8 cellular contexts compared by ENCODE assay signal in the genomic region with DNA sequence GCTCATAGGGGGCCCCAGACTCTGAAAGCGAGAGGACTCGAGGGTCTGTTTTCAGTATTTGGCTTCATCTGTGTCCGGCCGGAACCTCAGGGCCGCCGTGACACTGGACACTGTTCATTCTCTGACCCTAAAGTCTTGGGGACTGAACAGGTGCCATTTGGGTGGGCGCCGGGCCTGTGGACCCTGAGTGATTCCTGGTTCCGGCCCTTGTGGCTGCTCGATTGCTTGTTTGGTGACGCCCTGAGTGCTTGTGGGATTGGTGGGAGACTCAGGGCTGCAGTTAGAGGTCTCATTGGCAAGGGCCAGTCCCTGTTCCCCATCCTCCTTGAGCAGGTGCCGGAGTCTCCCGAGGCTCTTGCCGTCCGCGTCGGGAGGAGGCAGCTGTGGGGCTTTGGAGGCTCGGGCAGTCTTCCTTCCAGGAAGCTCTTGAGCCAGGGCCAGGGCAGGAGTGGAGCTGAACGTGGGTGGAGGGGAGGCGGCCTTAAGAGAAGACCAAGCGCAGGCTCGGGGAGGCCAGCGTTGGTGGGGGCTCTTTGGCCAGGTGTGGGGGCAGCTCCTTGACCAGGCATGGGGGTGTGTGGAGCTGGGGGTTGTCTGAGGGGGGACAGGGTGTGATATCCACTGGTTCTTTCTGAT. TPM values are rescaled to one million over a fixed set of nuclear protein-coding genes. Genes with fewer than 3 reads are reported as not detected.
DNase-seq lines count a peak whose midpoint lies in the region; ATAC-seq, FAIRE-seq and TF ChIP-seq lines count a peak whose summit lies in the region.

No MANE protein-coding gene starts in this region.

- H4K20me1 ChIP-seq in HepG2 (ENCODE audit: insufficient read depth, low read length), result peaks cover 84% of the 10 kb centered on the region

- POLR2A ChIA-PET in activated CD4-positive, alpha-beta T cell treated with anti-CD3 and anti-CD28 coated beads for 36 hours (lab: Charles Lee), result interaction anchor here (0.6 to 1.4 kb wide), 3 partner anchors 8 to 23 kb away, joined by 3 to 4 read pairs (median 3); no protein-coding TSS in a partner anchor
- POLR2A ChIA-PET in HepG2 (lab: Yijun Ruan, JAX), result interaction anchor here (0.5 kb wide), 1 partner anchor 10 kb away, joined by 4 read pairs; no protein-coding TSS in a partner anchor

- peaks cover 63% of the 10 kb centered on the region for H3K36me3 Mint-ChIP-seq in activated CD4-positive, alpha-beta T cell treated with anti-CD3 and anti-CD28 coated beads for 36 hours (ENCODE audit: low read depth)

- 89% methylated on average over 23 of the region's 23 CpGs for WGBS in HepG2 (ENCODE audit: low lambda C conversion rate)
- WGBS in thyroid gland, 2 donors, result 20% methylated on average over 1 of the region's 23 CpGs; no CpG with 5 or more reads in 1 of the 2 donors

- DNase-seq in activated CD4-positive, alpha-beta T cell treated with anti-CD3 and anti-CD28 coated beads for 36 hours, result no peak
- no peak for DNase-seq in activated CD4-positive, alpha-beta T cell treated with anti-CD3 and anti-CD28 coated beads for 4 hours
- DNase-seq in breast epithelium (ENCODE audit: low spot score in 2 of 2), result peak in 1 of 2 donors; percentile 48
- DNase-seq in HepG2 (ENCODE audit: low spot score), result no peak
- DNase-seq in thyroid gland, result peak; percentile 62 to 72
- no peak for DNase-seq in stimulated activated CD4-positive, alpha-beta T cell treated with anti-CD3 and anti-CD28 coated beads, Interleukin-2, amount 100 ng/mL, for 24 hours
- DNase-seq in head of caudate nucleus, result no peak
- DNase-seq in amniotic stem cell (lab: John Stamatoyannopoulos, UW), result no peak

- in situ Hi-C loops in HepG2 (cut with HindIII; ENCODE audit: extremely low pct_ligation_motif_present, low pct_unique_long_range_greater_than_20kb), result no loop called here

- H3K4me3 Mint-ChIP-seq in activated CD4-positive, alpha-beta T cell treated with anti-CD3 and anti-CD28 coated beads for 36 hours, result peak overlapping the region; percentile 86

- FAIRE-seq in HepG2 (lab: Jason Lieb, UNC), result no peak

- intact Hi-C loops in activated CD4-positive, alpha-beta T cell treated with anti-CD3 and anti-CD28 coated beads for 36 hours (cut with DNase I, micrococcal nuclease), result loop anchor here in 1 of 2 experiments (2.0 kb wide), 1 partner anchor 13 kb away; no protein-coding TSS in a partner anchor
- intact Hi-C loops in breast epithelium (cut with DNase I; ENCODE audit: low total_unique reads), result no loop called here
- intact Hi-C loops in HepG2 (cut with micrococcal nuclease; ENCODE audit: unreplicated experiment), result no loop called here
- intact Hi-C loops in thyroid gland (cut with DNase I), result no loop called here
- intact Hi-C loops in head of caudate nucleus (cut with DNase I), result no loop called here

- H3K9ac ChIP-seq in HepG2 (ENCODE audit: insufficient read depth, low read depth, low read length), result peak overlapping the region; percentile 99; the same call in 1 of the 2 replicates

- no peaks in the 10 kb centered on the region for H3K27me3 Mint-ChIP-seq in activated CD4-positive, alpha-beta T cell treated with anti-CD3 and anti-CD28 coated beads for 36 hours

- H3K4me2 ChIP-seq in HepG2 (ENCODE audit: low read depth, low read length), result peak overlapping the region; percentile 89

- peak overlapping the region; percentile 63 for H3K27ac Mint-ChIP-seq in activated CD4-positive, alpha-beta T cell treated with anti-CD3 and anti-CD28 coated beads for 36 hours

- H3K79me2 ChIP-seq in HepG2 (ENCODE audit: insufficient read depth, low read length), result peaks cover 85% of the 10 kb centered on the region

- CTCF ChIA-PET in activated CD4-positive, alpha-beta T cell treated with anti-CD3 and anti-CD28 coated beads for 36 hours (lab: Charles Lee), result interaction anchor here (1.4 kb wide), 1 partner anchor 31 kb away, joined by 4 read pairs; no protein-coding TSS in a partner anchor
- CTCF ChIA-PET in HepG2 (lab: Yijun Ruan, JAX; ENCODE audit: low intra/inter-chr PET ratio, low total read pairs), result no interaction called here

- H3K4me1 ChIP-seq in breast epithelium (peaks cover 31 to 48% of the 10 kb centered on the region in 2 donors), HepG2 (ENCODE audit: insufficient read depth, low read length) (peaks cover 35% of the 10 kb centered on the region), thyroid gland (peaks cover 43 to 51% of the 10 kb centered on the region in 2 donors)

- H2AFZ ChIP-seq in HepG2 (ENCODE audit: low read length), result no peak overlapping the region

- H3K27me3 ChIP-seq in breast epithelium, result no peaks in the 10 kb centered on the region
- no peaks in the 10 kb centered on the region; a peak in 1 of 5 replicates for H3K27me3 ChIP-seq in HepG2 (ENCODE audit: control insufficient read depth in 1 of 2, insufficient read depth in 2 of 2, low read length in 2 of 2)
- no peaks in the 10 kb centered on the region for H3K27me3 ChIP-seq in thyroid gland

- peak overlapping the region; percentile 85 to 100 for H3K27ac ChIP-seq in breast epithelium
- H3K27ac ChIP-seq in HepG2 (ENCODE audit: extremely low read length, insufficient read depth, low read length), result peak overlapping the region; percentile 45
- H3K27ac ChIP-seq in thyroid gland, result peak overlapping the region in 2 of 3 donors; percentile 93 to 94

- ATAC-seq in activated CD4-positive, alpha-beta T cell treated with anti-CD3 and anti-CD28 coated beads for 36 hours, result no peak
- no peak for ATAC-seq in HepG2

- TF ChIP-seq RAD21 in HepG2 (CRISPR knock-in tag; IDR thresholded peaks at IDR 0.05), result no peak

- TF ChIP-seq POLR2A in breast epithelium (IDR thresholded peaks at IDR 0.05), result no peak
- no peak; a peak in 1 of 4 replicates for TF ChIP-seq POLR2A in HepG2 (IDR thresholded peaks at IDR 0.05; ENCODE audit: insufficient read depth in 1 of 2, low read depth in 2 of 2, low read length in 2 of 2)
- TF ChIP-seq POLR2A in thyroid gland (IDR thresholded peaks at IDR 0.05), result no peak

- H3K9me3 ChIP-seq in breast epithelium (no peaks in the 10 kb centered on the region), HepG2 (ENCODE audit: low read length) (no peaks in the 10 kb centered on the region), thyroid gland (no peaks in the 10 kb centered on the region)

- H3K36me3 ChIP-seq in breast epithelium, result peaks cover 15% of the 10 kb centered on the region
- peaks cover 40 to 69% of the 10 kb centered on the region in 2 experiments; a peak in 4 of 5 replicates for H3K36me3 ChIP-seq in HepG2 (replicated peaks in 1 of 2; ENCODE audit: control insufficient read depth in 1 of 2, insufficient read depth in 2 of 2, low read length in 2 of 2)
- H3K36me3 ChIP-seq in thyroid gland, result peaks cover 34 to 35% of the 10 kb centered on the region in 2 donors

- H3K4me3 ChIP-seq in breast epithelium (peak overlapping the region in 2 of 3 donors; percentile 20 to 83), HepG2 (replicated peaks in 1 of 3; ENCODE audit: insufficient read depth in 1 of 3, low read depth in 2 of 3, low read length in 3 of 3) (peak overlapping the region in 1 of 3 experiments; percentile 96; a peak in 2 of 6 replicates), thyroid gland (replicated peaks in 1 of 3) (peak overlapping the region in 1 of 3 donors; percentile 11)

- H3K4me1 Mint-ChIP-seq in activated CD4-positive, alpha-beta T cell treated with anti-CD3 and anti-CD28 coated beads for 36 hours, result peaks cover 40% of the 10 kb centered on the region

- no peak for TF ChIP-seq EP300 in HepG2 (IDR thresholded peaks at IDR 0.05; ENCODE audit: low read depth in 2 of 2, low read length in 2 of 2)
- no peak for TF ChIP-seq EP300 in HepG2 (CRISPR knock-in tag; IDR thresholded peaks at IDR 0.05; ENCODE audit: borderline replicate concordance)

- no TSS peak for BruUV-seq in HepG2 (replicated peaks; lab: Mats Ljungman, UMichigan)

- H3K9me3 Mint-ChIP-seq in activated CD4-positive, alpha-beta T cell treated with anti-CD3 and anti-CD28 coated beads for 36 hours (ENCODE audit: low read depth), result no peaks in the 10 kb centered on the region

- TF ChIP-seq CTCF in breast epithelium (IDR thresholded peaks at IDR 0.05) (no peak), HepG2 (CRISPR knock-in tag; IDR thresholded peaks at IDR 0.05) (no peak), thyroid gland (IDR thresholded peaks at IDR 0.05) (no peak)

RNA-seq across cellular contexts. Expression of a gene that starts 4.7 kb away (rescaled TPM):
- 100 to 1,000 TPM; 584 to 738 TPM for total RNA-seq in activated CD4-positive, alpha-beta T cell treated with anti-CD3 and anti-CD28 coated beads for 36 hours
- 100 to 1,000 TPM in 2 of 3 donors, 10 to 100 TPM in 1; 92.0 to 147 (median 131) TPM for total RNA-seq in breast epithelium
- 188 and 195 TPM in 2 replicates for total RNA-seq in HepG2 (2016; rRNA removed; fragmentation: Illumina TruSeq; extraction: Trizol)
- 49.8 and 51.1 TPM in 2 replicates for total RNA-seq in HepG2 (2016; cell fraction: cytosol; rRNA removed; fragmentation: Illumina TruSeq; extraction: Trizol; ENCODE audit: low read depth)
- total RNA-seq in HepG2 (2016; cell fraction: insoluble cytoplasmic fraction; rRNA removed; fragmentation: Illumina TruSeq; extraction: Trizol), result 161 and 198 TPM in 2 replicates
- total RNA-seq in HepG2 (2016; cell fraction: membrane; rRNA removed; fragmentation: Illumina TruSeq; extraction: Trizol), result 106 and 109 TPM in 2 replicates
- total RNA-seq in HepG2 (2016; cell fraction: nucleus; rRNA removed; fragmentation: Illumina TruSeq; extraction: Trizol), result 117 and 125 TPM in 2 replicates
- polyA plus RNA-seq in HepG2 (2011; rRNA removed), result 288 and 314 TPM in 2 replicates
- 80.5 and 107 TPM in 2 replicates for polyA plus RNA-seq in HepG2 (2011; cell fraction: cytosol; rRNA removed)
- 339 and 475 TPM in 2 replicates for polyA plus RNA-seq in HepG2 (2011; cell fraction: nucleus; rRNA removed)
- polyA plus RNA-seq in HepG2 (2012), result 291 and 347 TPM in 2 replicates
- polyA plus RNA-seq in HepG2 (2016; cell fraction: cytosol; fragmentation: Illumina TruSeq; extraction: Trizol; ENCODE audit: low read depth), result 51.1 and 55.1 TPM in 2 replicates
- 208 and 235 TPM in 2 replicates for polyA plus RNA-seq in HepG2 (2016; cell fraction: insoluble cytoplasmic fraction; fragmentation: Illumina TruSeq; extraction: Trizol; ENCODE audit: low read depth)
- polyA plus RNA-seq in HepG2 (2016; cell fraction: membrane; fragmentation: Illumina TruSeq; extraction: Trizol; ENCODE audit: low read depth), result 112 TPM in 2 replicates
- polyA plus RNA-seq in HepG2 (2016; cell fraction: nucleus; fragmentation: Illumina TruSeq; extraction: Trizol; ENCODE audit: insufficient read depth, low read depth), result 264 and 280 TPM in 2 replicates
- 302 and 434 TPM in 2 replicates for polyA minus RNA-seq in HepG2 (2011; rRNA and poly(A)+ RNA removed; ENCODE audit: low replicate concordance)
- 155 and 182 TPM in 2 replicates for polyA minus RNA-seq in HepG2 (2011; cell fraction: cytosol; rRNA and poly(A)+ RNA removed)
- polyA minus RNA-seq in HepG2 (2011; cell fraction: nucleus; rRNA and poly(A)+ RNA removed), result 142 and 164 TPM in 2 replicates
- total RNA-seq in thyroid gland, result 100 to 1,000 TPM; 161 to 277 (median 199) TPM

RNA-seq across cellular contexts. Expression of a gene that starts 19.8 kb away (rescaled TPM):
- total RNA-seq in activated CD4-positive, alpha-beta T cell treated with anti-CD3 and anti-CD28 coated beads for 36 hours, result not detected
- total RNA-seq in breast epithelium (1 to 10 TPM in 2 of 3 donors, not detected in 1; 6.9 to 9.1 TPM), HepG2 (2016; rRNA removed; fragmentation: Illumina TruSeq; extraction: Trizol) (0.07 TPM in 1 of 2 replicates, not detected in the other), thyroid gland (not detected)
- not detected in 2 replicates for total RNA-seq in HepG2 (2016; cell fraction: cytosol; rRNA removed; fragmentation: Illumina TruSeq; extraction: Trizol; ENCODE audit: low read depth)
- total RNA-seq in HepG2 (2016; cell fraction: insoluble cytoplasmic fraction; rRNA removed; fragmentation: Illumina TruSeq; extraction: Trizol), result 0.09 TPM in 1 of 2 replicates, not detected in the other
- not detected in 2 replicates for total RNA-seq in HepG2 (2016; cell fraction: membrane; rRNA removed; fragmentation: Illumina TruSeq; extraction: Trizol)
- total RNA-seq in HepG2 (2016; cell fraction: nucleus; rRNA removed; fragmentation: Illumina TruSeq; extraction: Trizol), result not detected in 2 replicates
- polyA plus RNA-seq in HepG2 (2011; rRNA removed), result 0.16 and 0.17 TPM in 2 replicates
- polyA plus RNA-seq in HepG2 (2011; cell fraction: cytosol; rRNA removed), result 0.14 and 0.19 TPM in 2 replicates
- polyA plus RNA-seq in HepG2 (2011; cell fraction: nucleus; rRNA removed), result 0.19 and 0.34 TPM in 2 replicates
- 0.27 TPM in 1 of 2 replicates, not detected in the other for polyA plus RNA-seq in HepG2 (2012)
- polyA plus RNA-seq in HepG2 (2016; cell fraction: cytosol; fragmentation: Illumina TruSeq; extraction: Trizol; ENCODE audit: low read depth), result not detected in 2 replicates
- polyA plus RNA-seq in HepG2 (2016; cell fraction: insoluble cytoplasmic fraction; fragmentation: Illumina TruSeq; extraction: Trizol; ENCODE audit: low read depth), result not detected in 2 replicates
- polyA plus RNA-seq in HepG2 (2016; cell fraction: membrane; fragmentation: Illumina TruSeq; extraction: Trizol; ENCODE audit: low read depth), result not detected in 2 replicates
- polyA plus RNA-seq in HepG2 (2016; cell fraction: nucleus; fragmentation: Illumina TruSeq; extraction: Trizol; ENCODE audit: insufficient read depth, low read depth), result not detected in 2 replicates
- 0.16 and 0.22 TPM in 2 replicates for polyA minus RNA-seq in HepG2 (2011; rRNA and poly(A)+ RNA removed; ENCODE audit: low replicate concordance)
- polyA minus RNA-seq in HepG2 (2011; cell fraction: cytosol; rRNA and poly(A)+ RNA removed), result not detected in 2 replicates
- polyA minus RNA-seq in HepG2 (2011; cell fraction: nucleus; rRNA and poly(A)+ RNA removed), result not detected in 2 replicates

RNA-seq across cellular contexts. Expression of a gene that starts 25.7 kb away (rescaled TPM):
- not detected for total RNA-seq in activated CD4-positive, alpha-beta T cell treated with anti-CD3 and anti-CD28 coated beads for 36 hours
- total RNA-seq in breast epithelium (under 1 TPM in 1 of 3 donors, not detected in 2; 0.29 TPM), HepG2 (2016; rRNA removed; fragmentation: Illumina TruSeq; extraction: Trizol) (not detected in 2 replicates), thyroid gland (not detected)
- not detected in 2 replicates for total RNA-seq in HepG2 (2016; cell fraction: cytosol; rRNA removed; fragmentation: Illumina TruSeq; extraction: Trizol; ENCODE audit: low read depth)
- not detected in 2 replicates for total RNA-seq in HepG2 (2016; cell fraction: insoluble cytoplasmic fraction; rRNA removed; fragmentation: Illumina TruSeq; extraction: Trizol)
- not detected in 2 replicates for total RNA-seq in HepG2 (2016; cell fraction: membrane; rRNA removed; fragmentation: Illumina TruSeq; extraction: Trizol)
- total RNA-seq in HepG2 (2016; cell fraction: nucleus; rRNA removed; fragmentation: Illumina TruSeq; extraction: Trizol), result not detected in 2 replicates
- polyA plus RNA-seq in HepG2 (2011; rRNA removed), result 0.08 TPM in 1 of 2 replicates, not detected in the other
- not detected in 2 replicates for polyA plus RNA-seq in HepG2 (2011; cell fraction: cytosol; rRNA removed)
- polyA plus RNA-seq in HepG2 (2011; cell fraction: nucleus; rRNA removed), result not detected in 2 replicates
- polyA plus RNA-seq in HepG2 (2012), result not detected in 2 replicates
- not detected in 2 replicates for polyA plus RNA-seq in HepG2 (2016; cell fraction: cytosol; fragmentation: Illumina TruSeq; extraction: Trizol; ENCODE audit: low read depth)
- polyA plus RNA-seq in HepG2 (2016; cell fraction: insoluble cytoplasmic fraction; fragmentation: Illumina TruSeq; extraction: Trizol; ENCODE audit: low read depth), result not detected in 2 replicates
- polyA plus RNA-seq in HepG2 (2016; cell fraction: membrane; fragmentation: Illumina TruSeq; extraction: Trizol; ENCODE audit: low read depth), result not detected in 2 replicates
- polyA plus RNA-seq in HepG2 (2016; cell fraction: nucleus; fragmentation: Illumina TruSeq; extraction: Trizol; ENCODE audit: insufficient read depth, low read depth), result not detected in 2 replicates
- not detected in 2 replicates for polyA minus RNA-seq in HepG2 (2011; rRNA and poly(A)+ RNA removed; ENCODE audit: low replicate concordance)
- polyA minus RNA-seq in HepG2 (2011; cell fraction: cytosol; rRNA and poly(A)+ RNA removed), result not detected in 2 replicates
- polyA minus RNA-seq in HepG2 (2011; cell fraction: nucleus; rRNA and poly(A)+ RNA removed), result not detected in 2 replicates

RNA-seq across cellular contexts. Expression of a gene that starts 38.8 kb away (rescaled TPM):
- not detected for total RNA-seq in activated CD4-positive, alpha-beta T cell treated with anti-CD3 and anti-CD28 coated beads for 36 hours
- total RNA-seq in breast epithelium (1 to 10 TPM in 1 of 3 donors, under 1 TPM in 1, not detected in 1; 0.44 to 1.1 TPM), HepG2 (2016; rRNA removed; fragmentation: Illumina TruSeq; extraction: Trizol) (not detected in 2 replicates), thyroid gland (not detected)
- not detected in 2 replicates for total RNA-seq in HepG2 (2016; cell fraction: cytosol; rRNA removed; fragmentation: Illumina TruSeq; extraction: Trizol; ENCODE audit: low read depth)
- total RNA-seq in HepG2 (2016; cell fraction: insoluble cytoplasmic fraction; rRNA removed; fragmentation: Illumina TruSeq; extraction: Trizol), result not detected in 2 replicates
- total RNA-seq in HepG2 (2016; cell fraction: membrane; rRNA removed; fragmentation: Illumina TruSeq; extraction: Trizol), result not detected in 2 replicates
- total RNA-seq in HepG2 (2016; cell fraction: nucleus; rRNA removed; fragmentation: Illumina TruSeq; extraction: Trizol), result not detected in 2 replicates
- 0.10 TPM in 1 of 2 replicates, not detected in the other for polyA plus RNA-seq in HepG2 (2011; rRNA removed)
- polyA plus RNA-seq in HepG2 (2011; cell fraction: cytosol; rRNA removed), result 0.17 TPM in 1 of 2 replicates, not detected in the other
- 0.14 and 0.16 TPM in 2 replicates for polyA plus RNA-seq in HepG2 (2011; cell fraction: nucleus; rRNA removed)
- not detected in 2 replicates for polyA plus RNA-seq in HepG2 (2012)
- polyA plus RNA-seq in HepG2 (2016; cell fraction: cytosol; fragmentation: Illumina TruSeq; extraction: Trizol; ENCODE audit: low read depth), result not detected in 2 replicates
- not detected in 2 replicates for polyA plus RNA-seq in HepG2 (2016; cell fraction: insoluble cytoplasmic fraction; fragmentation: Illumina TruSeq; extraction: Trizol; ENCODE audit: low read depth)
- polyA plus RNA-seq in HepG2 (2016; cell fraction: membrane; fragmentation: Illumina TruSeq; extraction: Trizol; ENCODE audit: low read depth), result not detected in 2 replicates
- polyA plus RNA-seq in HepG2 (2016; cell fraction: nucleus; fragmentation: Illumina TruSeq; extraction: Trizol; ENCODE audit: insufficient read depth, low read depth), result not detected in 2 replicates
- 0.14 TPM in 1 of 2 replicates, not detected in the other for polyA minus RNA-seq in HepG2 (2011; rRNA and poly(A)+ RNA removed; ENCODE audit: low replicate concordance)
- not detected in 2 replicates for polyA minus RNA-seq in HepG2 (2011; cell fraction: cytosol; rRNA and poly(A)+ RNA removed)
- not detected in 2 replicates for polyA minus RNA-seq in HepG2 (2011; cell fraction: nucleus; rRNA and poly(A)+ RNA removed)

RNA-seq across cellular contexts. Expression of a gene that starts 50.1 kb away (rescaled TPM):
- not detected for total RNA-seq in activated CD4-positive, alpha-beta T cell treated with anti-CD3 and anti-CD28 coated beads for 36 hours
- 1 to 10 TPM in 2 of 3 donors, under 1 TPM in 1; 0.98 to 5.0 (median 1.0) TPM for total RNA-seq in breast epithelium
- not detected in 2 replicates for total RNA-seq in HepG2 (2016; rRNA removed; fragmentation: Illumina TruSeq; extraction: Trizol)
- not detected in 2 replicates for total RNA-seq in HepG2 (2016; cell fraction: cytosol; rRNA removed; fragmentation: Illumina TruSeq; extraction: Trizol; ENCODE audit: low read depth)
- not detected in 2 replicates for total RNA-seq in HepG2 (2016; cell fraction: insoluble cytoplasmic fraction; rRNA removed; fragmentation: Illumina TruSeq; extraction: Trizol)
- not detected in 2 replicates for total RNA-seq in HepG2 (2016; cell fraction: membrane; rRNA removed; fragmentation: Illumina TruSeq; extraction: Trizol)
- not detected in 2 replicates for total RNA-seq in HepG2 (2016; cell fraction: nucleus; rRNA removed; fragmentation: Illumina TruSeq; extraction: Trizol)
- polyA plus RNA-seq in HepG2 (2011; rRNA removed), result not detected in 2 replicates
- polyA plus RNA-seq in HepG2 (2011; cell fraction: cytosol; rRNA removed), result not detected in 2 replicates
- not detected in 2 replicates for polyA plus RNA-seq in HepG2 (2011; cell fraction: nucleus; rRNA removed)
- not detected in 2 replicates for polyA plus RNA-seq in HepG2 (2012)
- not detected in 2 replicates for polyA plus RNA-seq in HepG2 (2016; cell fraction: cytosol; fragmentation: Illumina TruSeq; extraction: Trizol; ENCODE audit: low read depth)
- not detected in 2 replicates for polyA plus RNA-seq in HepG2 (2016; cell fraction: insoluble cytoplasmic fraction; fragmentation: Illumina TruSeq; extraction: Trizol; ENCODE audit: low read depth)
- polyA plus RNA-seq in HepG2 (2016; cell fraction: membrane; fragmentation: Illumina TruSeq; extraction: Trizol; ENCODE audit: low read depth), result not detected in 2 replicates
- polyA plus RNA-seq in HepG2 (2016; cell fraction: nucleus; fragmentation: Illumina TruSeq; extraction: Trizol; ENCODE audit: insufficient read depth, low read depth), result not detected in 2 replicates
- not detected in 2 replicates for polyA minus RNA-seq in HepG2 (2011; rRNA and poly(A)+ RNA removed; ENCODE audit: low replicate concordance)
- polyA minus RNA-seq in HepG2 (2011; cell fraction: cytosol; rRNA and poly(A)+ RNA removed), result not detected in 2 replicates
- not detected in 2 replicates for polyA minus RNA-seq in HepG2 (2011; cell fraction: nucleus; rRNA and poly(A)+ RNA removed)
- 1 to 10 TPM in 3 of 4 donors, not detected in 1; 1.9 to 2.1 (median 2.1) TPM for total RNA-seq in thyroid gland

Comparison
In these comparisons a context has a peak if more than half of its experiments do, and no peak if none do; other contexts are left out.
1. DNase-seq: peak in thyroid gland (2 of 2); none in activated CD4-positive, alpha-beta T cell treated with anti-CD3 and anti-CD28 coated beads for 36 hours (single experiment), activated CD4-positive, alpha-beta T cell treated with anti-CD3 and anti-CD28 coated beads for 4 hours (0 of 2), HepG2 (single experiment), stimulated activated CD4-positive, alpha-beta T cell treated with anti-CD3 and anti-CD28 coated beads, Interleukin-2, amount 100 ng/mL, for 24 hours (0 of 2), head of caudate nucleus (0 of 42) and amniotic stem cell (single experiment).
2. Peak in every context shown above with its lines, with median percentiles within 50 percentile points of each other: H3K27ac ChIP-seq.